In the genomic region with DNA sequence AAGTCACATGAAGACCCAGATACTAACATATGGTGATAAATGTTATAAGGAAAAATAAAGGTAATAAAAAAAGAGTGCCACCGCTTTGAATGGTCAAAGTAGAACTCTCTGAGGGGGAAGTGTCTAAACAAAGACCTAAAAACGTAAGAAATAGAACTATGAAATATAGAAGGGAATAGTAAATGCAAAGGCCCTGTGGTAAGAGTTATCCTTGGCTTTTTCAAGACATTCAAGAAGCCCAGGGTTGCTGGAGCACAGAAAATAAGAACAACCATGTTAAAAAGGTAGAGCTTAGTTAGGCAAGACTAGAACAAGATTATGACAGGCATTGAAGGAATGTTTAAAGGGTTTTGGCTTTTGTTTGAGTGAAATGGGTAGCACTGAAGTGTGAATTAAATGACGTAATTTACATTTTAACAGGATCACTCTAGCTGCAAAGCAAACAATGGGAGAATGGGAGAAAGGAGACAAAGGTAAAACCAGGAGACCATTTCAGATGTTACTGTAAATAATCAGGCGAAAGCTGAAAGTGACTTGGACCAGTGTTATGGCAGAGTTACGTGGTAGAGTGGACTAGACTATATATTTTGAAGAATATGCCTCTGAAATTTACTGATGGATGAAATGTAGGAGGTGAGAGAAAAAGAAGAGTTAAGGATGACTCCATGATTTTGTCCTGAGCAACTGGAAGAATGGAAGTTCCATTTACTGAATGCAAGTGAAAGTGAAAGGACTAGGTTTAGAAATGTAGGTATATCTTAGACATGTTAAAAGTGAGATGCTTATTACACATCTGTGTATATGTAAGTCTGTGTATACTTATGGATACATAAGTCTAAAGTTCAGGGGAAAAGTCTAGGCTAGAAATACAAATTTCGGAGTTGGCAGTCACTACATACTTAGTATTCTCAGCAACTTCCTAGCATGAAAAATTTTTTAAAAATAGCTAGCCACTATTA, we compare ENCODE assay signal across 19 cellular contexts. TPM values are rescaled to one million over a fixed set of nuclear protein-coding genes. Genes with fewer than 3 reads are reported as not detected.
DNase-seq lines count a peak whose midpoint lies in the region; ATAC-seq, FAIRE-seq and TF ChIP-seq lines count a peak whose summit lies in the region.
"Had no signal": no experiment of that assay in that cellular context is flagged by ENCODE, and none has a peak within 500 bp of the region (broad histone marks: within the 10 kb centered on the region; RNA-seq: fewer than 3 reads in every experiment).

No MANE protein-coding gene starts in this region.

- TF ChIP-seq POLR2A in H1 (IDR thresholded peaks at IDR 0.05; ENCODE audit: control extremely low read depth in 1 of 2, low read depth in 2 of 2, low read length in 2 of 2): no peak

- 38% methylated on average over 6 of the region's 6 CpGs; no CpG with 5 or more reads in 1 of the 2 experiments for WGBS in H1 (ENCODE audit: extremely low coverage in 1 of 2, insufficient coverage in 1 of 2, insufficient read length in 1 of 2, insufficient replicate concordance in 2 of 2, low coverage in 1 of 2, low lambda C conversion rate in 2 of 2, missing lambda C conversion rate in 1 of 2), 2 experiments

- H3K9me3 ChIP-seq in H1 (ENCODE audit: insufficient read depth in 2 of 2, low read depth in 1 of 2, low read length in 1 of 2) (peaks cover 0 to 3% of the 10 kb centered on the region in 2 experiments; a peak in 1 of 4 replicates), lower lobe of right lung (no peaks in the 10 kb centered on the region)

- H4K8ac ChIP-seq in H1 (ENCODE audit: extremely low read depth, insufficient read depth, low read length): no peak overlapping the region

- H2BK120ac ChIP-seq in H1 (replicated peaks; ENCODE audit: low read depth, low read length): no peak overlapping the region

- CTCF ChIA-PET in H1 (lab: Charles Lee; ENCODE audit: partially characterized antibody): interaction anchor here (0.6 to 1.1 kb wide), 2 partner anchors 30 to 196 kb away, joined by 3 read pairs; no protein-coding TSS in a partner anchor

- peak; percentile 91 for FAIRE-seq in H1 (lab: Jason Lieb, UNC)
- FAIRE-seq: colon had no signal

- H2AK5ac ChIP-seq in H1 (ENCODE audit: low read depth, low read length): no peak overlapping the region

- intact Hi-C loops in lower lobe of right lung (cut with DNase I): no loop called here

- no peaks in the 10 kb centered on the region for H3K79me1 ChIP-seq in H1 (ENCODE audit: low read depth, low read length)

- no peak overlapping the region for H3K56ac ChIP-seq in H1 (replicated peaks; ENCODE audit: insufficient read length, low read depth, low read length)

- peak overlapping the region; percentile 57; the same call in 1 of the 2 replicates for H3K27ac ChIP-seq in H1 (ENCODE audit: low read depth, low read length)
- H3K27ac ChIP-seq in lower lobe of right lung: no peak overlapping the region
- H3K27ac ChIP-seq: 22Rv1, PC-9 had no signal

- H3K4me1 ChIP-seq in H1 (replicated peaks in 1 of 4; ENCODE audit: control insufficient read depth in 3 of 4, insufficient read depth in 4 of 4, low read length in 3 of 4) (peaks cover 0 to 4% (median 2%) of the 10 kb centered on the region in 4 experiments; a peak in 3 of 7 replicates), lower lobe of right lung (no peaks in the 10 kb centered on the region)

- POLR2A ChIA-PET in H1 (lab: Charles Lee; ENCODE audit: partially characterized antibody): no interaction called here

- H3K4me2 ChIP-seq in H1 (ENCODE audit: insufficient read depth in 1 of 2, low read depth in 2 of 2, low read length in 2 of 2): peak overlapping the region in 1 of 2 experiments; percentile 49; a peak in 2 of 4 replicates
- H3K4me2 ChIP-seq: PC-9 had no signal

- peak overlapping the region in 3 of 4 experiments; percentile 34 to 43 (median 43); a peak in 3 of 7 replicates for H3K9ac ChIP-seq in H1 (replicated peaks in 1 of 4; ENCODE audit: extremely low read depth in 1 of 4, low read depth in 3 of 4, low read length in 3 of 4)

- H4K20me1 ChIP-seq in H1 (replicated peaks in 1 of 2; ENCODE audit: control insufficient read depth in 1 of 2, insufficient read depth in 2 of 2, low read length in 2 of 2): no peaks in the 10 kb centered on the region

- no peak for TF ChIP-seq EP300 in H1 (IDR thresholded peaks at IDR 0.05; ENCODE audit: borderline replicate concordance in 1 of 2, low read depth in 2 of 2, low read length in 2 of 2)

- H2BK20ac ChIP-seq in H1 (ENCODE audit: low read length): no peak overlapping the region

- peak; percentile 28 for DNase-seq in DMS53 (lab: John Stamatoyannopoulos, UW)
- DNase-seq in DMS53 treated with DMSO at 0.1 percent for 48 hours (lab: John Stamatoyannopoulos, UW; ENCODE audit: unreplicated experiment): no peak
- peak; percentile 12 for DNase-seq in NCI-H2029 (lab: John Stamatoyannopoulos, UW)
- no peak for DNase-seq in H1 (ENCODE audit: low read depth in 1 of 2, low spot score in 2 of 2)
- DNase-seq in lower lobe of right lung: no peak
- DNase-seq in DMS79 (lab: John Stamatoyannopoulos, UW): no peak
- no peak for DNase-seq in NCI-H1092 treated with DMSO at 0.1 percent for 48 hours (lab: John Stamatoyannopoulos, UW)
- no peak for DNase-seq in middle frontal gyrus (ENCODE audit: extremely low spot score, low spot score)
- DNase-seq: activated CD4-positive, CD25-positive, alpha-beta regulatory T cell; CD4-positive, alpha-beta memory T cell; midbrain; posterior cingulate gyrus; stimulated activated CD4-positive, alpha-beta T cell treated with anti-CD3 and anti-CD28 coated beads, Interleukin-12 subunit alpha, Interleukin-12 subunit beta, amount 100 ng/mL, for 4 hours; substantia nigra; SW 1271 had no signal

- H3K27me3 ChIP-seq in H1 (replicated peaks in 1 of 4; ENCODE audit: control insufficient read depth in 3 of 4, extremely low read depth in 1 of 4, insufficient read depth in 3 of 4, low read length in 3 of 4) (no peaks in the 10 kb centered on the region), lower lobe of right lung (ENCODE audit: low read depth) (no peaks in the 10 kb centered on the region)

- H4K5ac ChIP-seq in H1 (ENCODE audit: insufficient read length, low read depth, low read length): no peak overlapping the region

- H3K36me3 ChIP-seq in H1 (ENCODE audit: control insufficient read depth in 2 of 4, insufficient read depth in 4 of 4, low read length in 3 of 4) (no peaks in the 10 kb centered on the region), lower lobe of right lung (no peaks in the 10 kb centered on the region)

- TF ChIP-seq CTCF in H1 (IDR thresholded peaks at IDR 0.05; ENCODE audit: control extremely low read depth in 1 of 3, insufficient read depth in 1 of 3, low read depth in 1 of 3, low read length in 3 of 3) (no peak), lower lobe of right lung (IDR thresholded peaks at IDR 0.05) (no peak)

- no peak overlapping the region for H3K23ac ChIP-seq in H1 (ENCODE audit: insufficient read length)

- no peaks in the 10 kb centered on the region for H3K23me2 ChIP-seq in H1 (ENCODE audit: low read depth, low read length)

- no peak overlapping the region for H2BK15ac ChIP-seq in H1 (ENCODE audit: low read length)

- no peak overlapping the region for H2BK5ac ChIP-seq in H1 (ENCODE audit: low read depth, low read length)

- no peak overlapping the region for H3K4ac ChIP-seq in H1 (replicated peaks; ENCODE audit: insufficient read length, low read depth, low read length)

- H3K18ac ChIP-seq in H1 (ENCODE audit: extremely low read depth, low read length): no peak overlapping the region

- TF ChIP-seq RAD21 in H1 (IDR thresholded peaks at IDR 0.05 in 1 of 2, conservative IDR thresholded peaks at IDR 0.05 in 1 of 2; ENCODE audit: low read depth in 2 of 2, low read length in 2 of 2): no peak

- H3K14ac ChIP-seq in H1 (ENCODE audit: insufficient read length): no peak overlapping the region

- no peak overlapping the region for H2BK12ac ChIP-seq in H1 (ENCODE audit: low read depth, low read length)

- peak overlapping the region; percentile 27; the same call in 1 of the 2 replicates for H2AFZ ChIP-seq in H1 (ENCODE audit: low read length)
- H2AFZ ChIP-seq: PC-9 had no signal

- 0 out of 4 replicates have a peak, but pooled peaks cover 0 to 5% of the 10 kb centered on the region in 2 experiments for H3K79me2 ChIP-seq in H1 (ENCODE audit: control insufficient read depth in 1 of 2, insufficient read depth in 2 of 2, low read length in 2 of 2)

- H3K4me3 ChIP-seq in H1 (ENCODE audit: extremely low read depth in 1 of 4, insufficient read depth in 2 of 4, low read depth in 3 of 4, low read length in 4 of 4): peak overlapping the region in 1 of 4 experiments; percentile 30; a peak in 1 of 8 replicates
- H3K4me3 ChIP-seq in lower lobe of right lung: no peak overlapping the region
- H3K4me3 ChIP-seq: PC-9 had no signal

- H4K91ac ChIP-seq in H1 (replicated peaks; ENCODE audit: insufficient read length, low read length): no peak overlapping the region

- ATAC-seq in lower lobe of right lung: peak; percentile 61 to 67
- ATAC-seq: HCT116 had no signal

TF ChIP-seq in H1, 55 proteins besides CTCF, POLR2A, EP300 and RAD21 (continues in another document):
- TF ChIP-seq BCL11A (IDR thresholded peaks at IDR 0.05; ENCODE audit: low read depth in 2 of 2, low read length in 2 of 2): no peak

RNA-seq across cellular contexts. Expression of gene BTBD10, which starts 28.5 kb away (rescaled TPM):
- 22.2 TPM in 2 replicates for total RNA-seq in H1 (2021; fragmentation: NEBNext Ultra II Directional; extraction: Animal tissue kit (Norgen Biotek cat#: 25700))
- polyA plus RNA-seq in H1 (2011; rRNA removed): 7.8 and 13.8 TPM in 2 replicates
- 17.6 TPM for polyA plus RNA-seq in H1 (2011; cell fraction: cytosol; rRNA removed)
- 8.2 TPM for polyA plus RNA-seq in H1 (2011; cell fraction: nucleus; rRNA removed)
- polyA plus RNA-seq in H1 (2012, experiment 1 of 2): 15.9 to 30.9 TPM (median 19.3 TPM) in 4 replicates
- 1.7 TPM for polyA plus RNA-seq in H1 (2012, experiment 2 of 2)
- 14.9 TPM for polyA plus RNA-seq in H1 (2013, experiment 1 of 2)
- 14.9 TPM for polyA plus RNA-seq in H1 (2013, experiment 2 of 2)
- polyA minus RNA-seq in H1 (2011; rRNA and poly(A)+ RNA removed): 32.8 and 54.7 TPM in 2 replicates
- polyA minus RNA-seq in H1 (2011; cell fraction: cytosol; rRNA and poly(A)+ RNA removed): 14.7 TPM
- polyA minus RNA-seq in H1 (2011; cell fraction: nucleus; rRNA and poly(A)+ RNA removed): 19.5 TPM
- total RNA-seq in lower lobe of right lung: 25.1 TPM

Comparison
In these comparisons a context has a peak if more than half of its experiments do, and no peak if none do; other contexts are left out.
1. DNase-seq: peak in DMS53 (single experiment) and NCI-H2029 (single experiment); none in DMS53 treated with DMSO at 0.1 percent for 48 hours (single experiment), H1 (0 of 2), lower lobe of right lung (single experiment), DMS79 (single experiment), NCI-H1092 treated with DMSO at 0.1 percent for 48 hours (single experiment) and middle frontal gyrus (single experiment).